In the genomic region with DNA sequence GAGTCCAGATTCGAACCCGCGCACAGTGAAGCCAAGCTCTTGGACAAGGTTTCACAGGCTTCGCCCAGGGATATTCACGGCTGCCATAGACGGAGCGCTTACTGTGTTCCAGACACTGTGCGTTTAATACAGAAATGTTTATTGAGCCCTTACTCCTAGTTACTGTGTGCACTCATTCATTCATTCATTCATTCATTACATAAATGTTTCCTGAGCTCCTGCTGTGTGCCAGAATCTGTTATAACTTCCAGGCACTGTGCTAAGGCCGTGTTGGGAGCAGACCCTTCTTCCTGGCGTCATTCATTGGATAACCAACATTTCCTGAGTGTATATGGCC, we compare ENCODE assay signal across 8 cellular contexts. TPM values are rescaled to one million over a fixed set of nuclear protein-coding genes. Genes with fewer than 3 reads are reported as not detected.
DNase-seq lines count a peak whose midpoint lies in the region; ATAC-seq and TF ChIP-seq lines count a peak whose summit lies in the region.

No MANE protein-coding gene starts in this region.

- H3K9me3 ChIP-seq in left ventricle myocardium inferior (replicated peaks) (no peaks in the 10 kb centered on the region), mesodermal cell (ENCODE audit: control insufficient read depth, low read length) (no peaks in the 10 kb centered on the region), vagina (no peaks in the 10 kb centered on the region)

- H3K4me3 ChIP-seq in left ventricle myocardium inferior (peak overlapping the region; percentile 87), brain microvascular endothelial cell (ENCODE audit: low read depth, low read length) (peak overlapping the region; percentile 51), mesodermal cell (ENCODE audit: extremely low read depth, insufficient read depth, low read length, poor library complexity, severe bottlenecking) (peak overlapping the region; percentile 32), vagina (peak overlapping the region; percentile 71 to 77)

- H3K36me3 ChIP-seq in left ventricle myocardium inferior (no peaks in the 10 kb centered on the region), brain microvascular endothelial cell (replicated peaks) (no peaks in the 10 kb centered on the region), mesodermal cell (ENCODE audit: control insufficient read depth, insufficient read depth, low read length) (no peaks in the 10 kb centered on the region), vagina (no peaks in the 10 kb centered on the region)

- in situ Hi-C loops in brain microvascular endothelial cell (cut with HindIII; ENCODE audit: low pct_ligation_motif_present, low sequenced_read_pairs): no loop called here

- H3K27me3 ChIP-seq in left ventricle myocardium inferior (ENCODE audit: low read depth) (no peaks in the 10 kb centered on the region), brain microvascular endothelial cell (replicated peaks) (no peaks in the 10 kb centered on the region), vagina (no peaks in the 10 kb centered on the region)

- peaks cover 47% of the 10 kb centered on the region for H3K4me1 ChIP-seq in left ventricle myocardium inferior
- peaks cover 21% of the 10 kb centered on the region for H3K4me1 ChIP-seq in mesodermal cell (ENCODE audit: control insufficient read depth, insufficient read depth, low read length, poor library complexity, severe bottlenecking)
- H3K4me1 ChIP-seq in vagina: peaks cover 29% of the 10 kb centered on the region

- 51 to 54% methylated on average over 9 to 10 of the region's 10 CpGs for WGBS in mesodermal cell (ENCODE audit: insufficient coverage in 2 of 2), 2 experiments

- DNase-seq in left ventricle myocardium inferior: no peak
- no peak for DNase-seq in left ventricle myocardium superior
- DNase-seq in brain microvascular endothelial cell: no peak
- no peak for DNase-seq in vagina (ENCODE audit: extremely low spot score in 2 of 2)
- DNase-seq in NCI-H82 (lab: John Stamatoyannopoulos, UW): no peak
- DNase-seq in NCI-H2196 (lab: John Stamatoyannopoulos, UW; ENCODE audit: unreplicated experiment): no peak

- intact Hi-C loops in left ventricle myocardium inferior (cut with micrococcal nuclease): loop anchor here (10.0 kb wide), 1 partner anchor 317 kb away; no protein-coding TSS in a partner anchor
- intact Hi-C loops in left ventricle myocardium superior (cut with micrococcal nuclease): no loop called here
- intact Hi-C loops in vagina (cut with DNase I): loop anchor here (10.0 kb wide), 1 partner anchor 127 kb away; no protein-coding TSS in a partner anchor

- no peak for TF ChIP-seq POLR2A in vagina (IDR thresholded peaks at IDR 0.05)

- ATAC-seq in left ventricle myocardium superior: no peak
- no peak for ATAC-seq in HG02938 (IDR thresholded peaks at IDR 0.05; ENCODE audit: unreplicated experiment)

- peak overlapping the region; percentile 99 for H3K27ac ChIP-seq in left ventricle myocardium inferior (replicated peaks)
- H3K27ac ChIP-seq in brain microvascular endothelial cell: no peak overlapping the region
- peak overlapping the region; percentile 51 for H3K27ac ChIP-seq in mesodermal cell (ENCODE audit: low read depth, low read length, severe bottlenecking)
- H3K27ac ChIP-seq in vagina: peak overlapping the region; percentile 91

- no peak for TF ChIP-seq CTCF in left ventricle myocardium inferior (IDR thresholded peaks at IDR 0.05; ENCODE audit: borderline replicate concordance)
- no peak for TF ChIP-seq CTCF in brain microvascular endothelial cell (IDR thresholded peaks at IDR 0.05; ENCODE audit: low read depth, low read length, missing control alignments)
- TF ChIP-seq CTCF in vagina (IDR thresholded peaks at IDR 0.05): no peak

RNA-seq across cellular contexts. Expression of a gene that starts 0.7 kb away (rescaled TPM):
- total RNA-seq in left ventricle myocardium inferior: 55.0 TPM
- total RNA-seq in left ventricle myocardium superior: 64.0 TPM
- polyA plus RNA-seq in mesodermal cell (2013, experiment 1 of 2): 34.1 TPM
- 35.2 TPM for polyA plus RNA-seq in mesodermal cell (2013, experiment 2 of 2)
- 161 TPM for total RNA-seq in vagina

Comparison
In these comparisons a context has a peak if more than half of its experiments do, and no peak if none do; other contexts are left out.
1. H3K4me3 ChIP-seq: peak in every context shown above with its lines; median percentile 87 in left ventricle myocardium inferior; 74 in vagina; 51 in brain microvascular endothelial cell; 32 in mesodermal cell.